8 cellular contexts compared by ENCODE assay signal in genomic region chr16:88785106-88785924, GRCh38. TPM values are rescaled to one million over a fixed set of nuclear protein-coding genes. Genes with fewer than 3 reads are reported as not detected.
A peak's percentile ranks its signal among the peaks of the same experiment; 100 is the strongest.
DNase-seq lines count a peak whose midpoint lies in the region; ATAC-seq lines count a peak whose summit lies in the region.

PIEZO1 (minus strand) TSS chr16:88785220; CDS start chr16:88784964, 256 bp downstream.

- peak within 1 kb of the TSS; percentile 94 for H3K27ac ChIP-seq in epithelial cell of prostate

- H3K4me1 Mint-ChIP-seq in stimulated activated naive B cell treated with anti-CD40 and anti-IgM and Interleukin-4, amounts not matched to agents 10 μg/mL and 1 μg/mL and 100 μg/mL, for 72 hours, result peaks cover 33 to 46% of the 10 kb centered on the region in 2 donors

- H3K27me3 Mint-ChIP-seq in stimulated activated naive B cell treated with anti-CD40 and anti-IgM and Interleukin-4, amounts not matched to agents 10 μg/mL and 1 μg/mL and 100 μg/mL, for 72 hours, result no peaks in the 10 kb centered on the region

- DNase-seq in SKM-1 treated with dmso at 0.1 percent for 144 hours (lab: John Stamatoyannopoulos, UW; ENCODE audit: unreplicated experiment), result peak; percentile 31
- DNase-seq in SKM-1 (lab: John Stamatoyannopoulos, UW; ENCODE audit: unreplicated experiment), result no peak
- peak; percentile 53 for DNase-seq in NCI-H226
- DNase-seq in activated T-cell treated with anti-CD3 and anti-CD28 coated beads for 24 hours (ENCODE audit: low read depth), result peak; percentile 65
- DNase-seq in epithelial cell of prostate (ENCODE audit: low read depth, low spot score), result no peak
- peak; percentile 68 for DNase-seq in mucosa of gallbladder (ENCODE audit: low spot score)
- DNase-seq in stimulated activated naive B cell treated with anti-CD40 and anti-IgM and Interleukin-4, amounts not matched to agents 10 μg/mL and 1 μg/mL and 100 μg/mL, for 72 hours, result peak; percentile 62

- no peaks in the 10 kb centered on the region for H3K36me3 Mint-ChIP-seq in stimulated activated naive B cell treated with anti-CD40 and anti-IgM and Interleukin-4, amounts not matched to agents 10 μg/mL and 1 μg/mL and 100 μg/mL, for 72 hours

- peak within 1 kb of the TSS; percentile 66 to 86 for H3K4me3 Mint-ChIP-seq in stimulated activated naive B cell treated with anti-CD40 and anti-IgM and Interleukin-4, amounts not matched to agents 10 μg/mL and 1 μg/mL and 100 μg/mL, for 72 hours

- no peaks in the 10 kb centered on the region for H3K9me3 Mint-ChIP-seq in stimulated activated naive B cell treated with anti-CD40 and anti-IgM and Interleukin-4, amounts not matched to agents 10 μg/mL and 1 μg/mL and 100 μg/mL, for 72 hours

- ATAC-seq in stimulated activated naive B cell treated with anti-CD40 and anti-IgM and Interleukin-4, amounts not matched to agents 10 μg/mL and 1 μg/mL and 100 μg/mL, for 72 hours (replicated peaks), result peak; percentile 32 to 56
- ATAC-seq in HG03108 (IDR thresholded peaks at IDR 0.05; ENCODE audit: unreplicated experiment), result no peak

- peak within 1 kb of the TSS; percentile 90 for H3K27ac Mint-ChIP-seq in stimulated activated naive B cell treated with anti-CD40 and anti-IgM and Interleukin-4, amounts not matched to agents 10 μg/mL and 1 μg/mL and 100 μg/mL, for 72 hours

RNA-seq across cellular contexts. Expression of gene PIEZO1, which starts in this region (rescaled TPM):
- total RNA-seq in mucosa of gallbladder, result 108 TPM

Comparison
In these comparisons a context has a peak if more than half of its experiments do, and no peak if none do; other contexts are left out.
1. DNase-seq: peak in SKM-1 treated with dmso at 0.1 percent for 144 hours (single experiment), NCI-H226 (single experiment), activated T-cell treated with anti-CD3 and anti-CD28 coated beads for 24 hours (single experiment), mucosa of gallbladder (single experiment) and stimulated activated naive B cell treated with anti-CD40 and anti-IgM and Interleukin-4, amounts not matched to agents 10 μg/mL and 1 μg/mL and 100 μg/mL, for 72 hours (single experiment); none in SKM-1 (single experiment) and epithelial cell of prostate (single experiment).